In the genomic region with DNA sequence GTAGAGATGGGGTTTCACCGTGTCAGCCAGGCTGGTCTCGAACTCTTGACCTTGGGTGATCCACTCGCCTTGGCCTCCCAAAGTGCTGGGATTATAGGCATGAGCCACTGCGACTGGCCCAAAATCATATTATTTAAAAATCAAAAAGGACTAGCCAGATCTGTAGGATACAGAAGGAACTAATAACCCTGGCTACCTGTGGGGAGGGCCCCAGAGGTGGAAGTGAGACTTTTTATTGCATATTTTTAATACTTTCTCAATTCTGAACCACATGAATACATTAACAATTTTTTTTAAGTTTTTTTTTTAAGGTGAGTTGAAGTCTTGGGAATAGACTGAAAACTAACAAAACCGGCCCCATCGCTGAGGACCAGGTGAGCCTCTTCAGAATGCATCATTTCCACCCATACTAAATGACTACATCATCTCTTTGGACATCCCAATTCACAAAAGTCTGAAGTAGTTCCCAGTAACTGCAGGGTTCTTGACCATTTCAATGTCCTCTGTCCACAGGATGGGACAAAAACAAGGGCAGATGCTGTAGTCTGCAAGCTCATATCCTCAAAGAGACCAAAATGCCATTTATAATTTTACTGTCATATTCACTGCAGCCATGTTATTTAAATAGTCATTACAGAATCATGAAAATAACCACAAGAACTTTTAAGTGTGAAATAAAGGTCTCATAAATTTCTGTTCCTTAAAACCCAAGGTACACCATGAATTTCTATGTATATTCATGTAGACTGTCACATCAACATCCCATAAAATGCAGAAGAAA, we compare ENCODE assay signal across 1 cellular context.
TF ChIP-seq lines count a peak whose summit lies in the region.

No MANE protein-coding gene starts in this region.

TF ChIP-seq in GM12878, 131 proteins besides CTCF, POLR2A, EP300 and RAD21:
- TF ChIP-seq RUNX3 (IDR thresholded peaks at IDR 0.05; ENCODE audit: low read length) (peak; percentile 24; the same call in 1 of the 2 replicates), MEF2B (IDR thresholded peaks at IDR 0.05; ENCODE audit: partially characterized antibody, poor library complexity, severe bottlenecking) (no peak)
- TF ChIP-seq, protein P1, sequence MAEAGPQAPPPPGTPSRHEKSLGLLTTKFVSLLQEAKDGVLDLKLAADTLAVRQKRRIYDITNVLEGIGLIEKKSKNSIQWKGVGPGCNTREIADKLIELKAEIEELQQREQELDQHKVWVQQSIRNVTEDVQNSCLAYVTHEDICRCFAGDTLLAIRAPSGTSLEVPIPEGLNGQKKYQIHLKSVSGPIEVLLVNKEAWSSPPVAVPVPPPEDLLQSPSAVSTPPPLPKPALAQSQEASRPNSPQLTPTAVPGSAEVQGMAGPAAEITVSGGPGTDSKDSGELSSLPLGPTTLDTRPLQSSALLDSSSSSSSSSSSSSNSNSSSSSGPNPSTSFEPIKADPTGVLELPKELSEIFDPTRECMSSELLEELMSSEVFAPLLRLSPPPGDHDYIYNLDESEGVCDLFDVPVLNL (IDR thresholded peaks at IDR 0.05; ENCODE audit: low read depth, low read length): no peak
